ENCODE assay signal across 8 cellular contexts in the genomic region with DNA sequence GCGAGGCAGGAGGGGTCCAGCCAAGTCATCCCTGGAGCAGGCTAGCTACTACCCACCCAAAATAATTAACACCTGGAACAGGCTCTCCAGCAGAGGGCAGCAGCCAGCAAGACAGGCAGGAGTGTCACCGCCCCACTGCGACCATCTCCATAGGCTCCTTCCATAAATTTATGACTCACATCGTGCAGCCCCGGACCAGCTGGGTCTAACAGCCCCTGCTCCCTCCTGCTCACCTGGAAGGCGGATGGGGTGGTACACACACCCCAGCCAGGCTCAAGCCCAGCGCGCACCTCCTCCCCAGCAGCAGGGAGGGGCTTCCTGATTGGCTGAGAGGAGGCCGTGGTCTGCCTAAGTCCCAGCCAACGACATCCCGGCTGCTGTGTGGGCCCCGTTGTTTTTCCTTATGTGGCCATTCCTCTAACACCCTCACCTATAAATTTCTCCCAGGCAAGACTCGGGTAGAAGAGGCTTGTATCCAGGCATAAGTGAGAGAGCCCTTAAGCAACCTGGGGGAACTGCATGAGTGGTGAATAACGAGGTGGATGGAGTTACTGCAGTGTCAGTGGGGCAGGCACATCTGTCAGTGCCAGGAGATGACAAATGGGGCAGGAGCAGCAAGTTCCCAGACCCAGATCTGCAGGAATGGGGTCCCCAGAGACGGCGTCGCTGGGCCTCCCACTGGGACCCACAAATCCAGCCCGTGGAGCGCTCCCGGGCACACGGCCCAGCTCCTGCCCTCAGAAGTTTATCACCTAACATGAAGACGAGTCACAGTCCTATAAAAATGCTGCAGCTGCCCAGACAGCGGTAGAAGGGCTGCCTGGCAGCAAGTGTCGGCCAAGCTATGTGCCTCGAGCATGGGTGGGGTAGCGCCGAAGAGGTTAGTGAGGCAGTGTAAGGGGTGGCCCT. TPM values are rescaled to one million over a fixed set of nuclear protein-coding genes. Genes with fewer than 3 reads are reported as not detected.
DNase-seq lines count a peak whose midpoint lies in the region; ATAC-seq and TF ChIP-seq lines count a peak whose summit lies in the region.

No MANE protein-coding gene starts in this region.

- ATAC-seq in activated T-cell treated with anti-CD3 and anti-CD28 coated beads, Interleukin-2, amount 50 U/mL, for 72 hours (replicated peaks in 1 of 2) = peak; percentile 77 to 81
- no peak for ATAC-seq in HG03521 (IDR thresholded peaks at IDR 0.05; ENCODE audit: unreplicated experiment)

- H3K27me3 ChIP-seq in DOHH2 (ENCODE audit: control insufficient read depth, low read length) (no peaks in the 10 kb centered on the region), uterus (no peaks in the 10 kb centered on the region)

- peaks cover 8% of the 10 kb centered on the region for H3K4me1 Mint-ChIP-seq in activated T-cell treated with anti-CD3 and anti-CD28 coated beads, Interleukin-2, amount 50 U/mL, for 72 hours (ENCODE audit: low read depth)

- H3K79me2 ChIP-seq in DOHH2 (ENCODE audit: control insufficient read depth, low read length) = no peaks in the 10 kb centered on the region

- H3K27ac ChIP-seq in DOHH2 (ENCODE audit: low read depth, low read length) (no peak overlapping the region), uterus (no peak overlapping the region)

- H3K4me1 ChIP-seq in DOHH2 (ENCODE audit: control insufficient read depth, low read length) = no peaks in the 10 kb centered on the region
- peaks cover 0 to 7% of the 10 kb centered on the region in 2 donors for H3K4me1 ChIP-seq in uterus

- H3K9me3 ChIP-seq in DOHH2 (ENCODE audit: control insufficient read depth, insufficient read depth, low read length) (no peaks in the 10 kb centered on the region), uterus (no peaks in the 10 kb centered on the region)

- H3K9me3 Mint-ChIP-seq in activated T-cell treated with anti-CD3 and anti-CD28 coated beads, Interleukin-2, amount 50 U/mL, for 72 hours = no peaks in the 10 kb centered on the region

- no peaks in the 10 kb centered on the region for H3K36me3 Mint-ChIP-seq in activated T-cell treated with anti-CD3 and anti-CD28 coated beads, Interleukin-2, amount 50 U/mL, for 72 hours (ENCODE audit: insufficient read depth in 2 of 2)

- TF ChIP-seq POLR2A in uterus (IDR thresholded peaks at IDR 0.05) = no peak

- H3K36me3 ChIP-seq in DOHH2 (ENCODE audit: control insufficient read depth, low read length) = no peaks in the 10 kb centered on the region
- no peaks in the 10 kb centered on the region for H3K36me3 ChIP-seq in uterus

- H3K4me3 Mint-ChIP-seq in activated T-cell treated with anti-CD3 and anti-CD28 coated beads, Interleukin-2, amount 50 U/mL, for 72 hours = peak overlapping the region; percentile 52 to 57

- TF ChIP-seq CTCF in DOHH2 (IDR thresholded peaks at IDR 0.05; ENCODE audit: low read depth, low read length, poor library complexity, severe bottlenecking) (peak; percentile 84), fibroblast of the aortic adventitia (IDR thresholded peaks at IDR 0.05; ENCODE audit: insufficient read depth, low read length) (peak; percentile 65), uterus (IDR thresholded peaks at IDR 0.05) (peak; percentile 43 to 56 (median 49))

- H3K4me3 ChIP-seq in DOHH2 (ENCODE audit: low read length) (no peak overlapping the region), fibroblast of the aortic adventitia (ENCODE audit: low read depth, low read length) (no peak overlapping the region), uterus (no peak overlapping the region)

- H4K20me1 ChIP-seq in DOHH2 (ENCODE audit: control insufficient read depth, insufficient read depth, low read depth, low read length) = peaks cover 4% of the 10 kb centered on the region; the same call in 1 of the 2 replicates

- no peaks in the 10 kb centered on the region for H3K9me2 ChIP-seq in DOHH2 (replicated peaks; ENCODE audit: control insufficient read depth, low read length)

- H3K4me2 ChIP-seq in DOHH2 (ENCODE audit: low read length) = no peak overlapping the region

- H3K27me3 Mint-ChIP-seq in activated T-cell treated with anti-CD3 and anti-CD28 coated beads, Interleukin-2, amount 50 U/mL, for 72 hours (ENCODE audit: low read depth) = no peaks in the 10 kb centered on the region

- no peak overlapping the region for H3K27ac Mint-ChIP-seq in activated T-cell treated with anti-CD3 and anti-CD28 coated beads, Interleukin-2, amount 50 U/mL, for 72 hours

- intact Hi-C loops in uterus (cut with DNase I; ENCODE audit: low total_unique reads) = loop anchor here (10.0 kb wide), 2 partner anchors 272 to 358 kb away; no protein-coding TSS in a partner anchor

- DNase-seq in Kasumi-1 (lab: John Stamatoyannopoulos, UW) (peak; percentile 70 to 86), RKO (ENCODE audit: low spot score) (peak; percentile 66), fibroblast of the aortic adventitia (ENCODE audit: low read depth) (peak; percentile 58), pons (ENCODE audit: low spot score) (peak; percentile 42), uterus (peak in 1 of 2 donors; percentile 57)
- DNase-seq in activated T-cell treated with anti-CD3 and anti-CD28 coated beads, Interleukin-2, amount 50 U/mL, for 72 hours = peak; percentile 69 to 74

- no peaks in the 10 kb centered on the region for H3F3A ChIP-seq in DOHH2 (ENCODE audit: control insufficient read depth, insufficient read depth)

RNA-seq across cellular contexts. Expression of a gene that starts 43.1 kb away (rescaled TPM):
- total RNA-seq in activated T-cell treated with anti-CD3 and anti-CD28 coated beads, Interleukin-2, amount 50 U/mL, for 72 hours = 10 to 100 TPM; 50.8 to 52.1 TPM
- total RNA-seq in fibroblast of the aortic adventitia (ENCODE audit: low replicate concordance) (13.8 and 32.8 TPM in 2 replicates), uterus (10 to 100 TPM; 10.3 to 33.3 (median 25.5) TPM)
